ENCODE assay signal across 2 cellular contexts in the genomic region with DNA sequence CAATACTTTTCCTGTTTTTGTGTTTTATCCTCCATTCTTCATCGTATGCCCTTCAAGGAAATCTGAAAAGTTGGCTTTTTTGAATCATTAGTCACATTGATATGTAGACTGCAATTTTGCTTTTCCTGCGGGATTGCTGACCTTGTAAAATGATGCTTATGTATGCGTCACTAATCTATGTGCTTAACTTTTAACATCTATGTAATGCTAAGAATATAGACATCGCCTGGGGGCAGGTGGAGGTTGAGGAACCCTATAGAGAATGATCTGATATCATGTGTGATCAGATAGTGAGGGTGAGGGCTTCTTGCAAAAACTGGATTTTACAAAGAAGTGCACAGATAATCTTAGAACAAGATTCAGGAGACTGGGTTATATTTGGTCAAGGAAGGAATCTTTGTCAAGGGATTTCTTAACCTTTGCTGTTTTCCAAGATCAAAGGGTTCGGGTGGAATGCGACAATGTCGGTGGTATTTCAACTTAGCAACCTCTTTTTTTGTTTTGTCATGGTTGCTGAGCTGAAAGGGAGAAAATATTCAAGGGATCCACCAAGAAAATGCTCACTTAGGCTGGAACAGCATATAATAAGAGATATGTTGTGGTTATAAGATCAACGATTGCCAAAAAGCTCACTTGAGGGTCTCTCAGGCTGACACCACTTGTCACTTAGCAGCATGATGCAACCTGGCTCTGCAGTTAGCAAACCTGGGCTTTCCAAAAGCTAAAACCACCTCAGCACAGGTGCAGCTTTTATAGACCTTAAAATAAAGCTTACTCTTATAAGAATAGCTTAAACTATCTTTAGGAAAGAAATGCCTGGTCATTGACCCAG.
A peak's percentile ranks its signal among the peaks of the same experiment; 100 is the strongest.
TF ChIP-seq lines count a peak whose summit lies in the region.

No MANE protein-coding gene starts in this region.

TF ChIP-seq in GM23338, 12 proteins besides CTCF, POLR2A, EP300 and RAD21 (continues in another document):
- TF ChIP-seq, protein P1, sequence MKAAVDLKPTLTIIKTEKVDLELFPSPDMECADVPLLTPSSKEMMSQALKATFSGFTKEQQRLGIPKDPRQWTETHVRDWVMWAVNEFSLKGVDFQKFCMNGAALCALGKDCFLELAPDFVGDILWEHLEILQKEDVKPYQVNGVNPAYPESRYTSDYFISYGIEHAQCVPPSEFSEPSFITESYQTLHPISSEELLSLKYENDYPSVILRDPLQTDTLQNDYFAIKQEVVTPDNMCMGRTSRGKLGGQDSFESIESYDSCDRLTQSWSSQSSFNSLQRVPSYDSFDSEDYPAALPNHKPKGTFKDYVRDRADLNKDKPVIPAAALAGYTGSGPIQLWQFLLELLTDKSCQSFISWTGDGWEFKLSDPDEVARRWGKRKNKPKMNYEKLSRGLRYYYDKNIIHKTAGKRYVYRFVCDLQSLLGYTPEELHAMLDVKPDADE (IDR thresholded peaks at IDR 0.05), result no peak
- TF ChIP-seq, protein P2, sequence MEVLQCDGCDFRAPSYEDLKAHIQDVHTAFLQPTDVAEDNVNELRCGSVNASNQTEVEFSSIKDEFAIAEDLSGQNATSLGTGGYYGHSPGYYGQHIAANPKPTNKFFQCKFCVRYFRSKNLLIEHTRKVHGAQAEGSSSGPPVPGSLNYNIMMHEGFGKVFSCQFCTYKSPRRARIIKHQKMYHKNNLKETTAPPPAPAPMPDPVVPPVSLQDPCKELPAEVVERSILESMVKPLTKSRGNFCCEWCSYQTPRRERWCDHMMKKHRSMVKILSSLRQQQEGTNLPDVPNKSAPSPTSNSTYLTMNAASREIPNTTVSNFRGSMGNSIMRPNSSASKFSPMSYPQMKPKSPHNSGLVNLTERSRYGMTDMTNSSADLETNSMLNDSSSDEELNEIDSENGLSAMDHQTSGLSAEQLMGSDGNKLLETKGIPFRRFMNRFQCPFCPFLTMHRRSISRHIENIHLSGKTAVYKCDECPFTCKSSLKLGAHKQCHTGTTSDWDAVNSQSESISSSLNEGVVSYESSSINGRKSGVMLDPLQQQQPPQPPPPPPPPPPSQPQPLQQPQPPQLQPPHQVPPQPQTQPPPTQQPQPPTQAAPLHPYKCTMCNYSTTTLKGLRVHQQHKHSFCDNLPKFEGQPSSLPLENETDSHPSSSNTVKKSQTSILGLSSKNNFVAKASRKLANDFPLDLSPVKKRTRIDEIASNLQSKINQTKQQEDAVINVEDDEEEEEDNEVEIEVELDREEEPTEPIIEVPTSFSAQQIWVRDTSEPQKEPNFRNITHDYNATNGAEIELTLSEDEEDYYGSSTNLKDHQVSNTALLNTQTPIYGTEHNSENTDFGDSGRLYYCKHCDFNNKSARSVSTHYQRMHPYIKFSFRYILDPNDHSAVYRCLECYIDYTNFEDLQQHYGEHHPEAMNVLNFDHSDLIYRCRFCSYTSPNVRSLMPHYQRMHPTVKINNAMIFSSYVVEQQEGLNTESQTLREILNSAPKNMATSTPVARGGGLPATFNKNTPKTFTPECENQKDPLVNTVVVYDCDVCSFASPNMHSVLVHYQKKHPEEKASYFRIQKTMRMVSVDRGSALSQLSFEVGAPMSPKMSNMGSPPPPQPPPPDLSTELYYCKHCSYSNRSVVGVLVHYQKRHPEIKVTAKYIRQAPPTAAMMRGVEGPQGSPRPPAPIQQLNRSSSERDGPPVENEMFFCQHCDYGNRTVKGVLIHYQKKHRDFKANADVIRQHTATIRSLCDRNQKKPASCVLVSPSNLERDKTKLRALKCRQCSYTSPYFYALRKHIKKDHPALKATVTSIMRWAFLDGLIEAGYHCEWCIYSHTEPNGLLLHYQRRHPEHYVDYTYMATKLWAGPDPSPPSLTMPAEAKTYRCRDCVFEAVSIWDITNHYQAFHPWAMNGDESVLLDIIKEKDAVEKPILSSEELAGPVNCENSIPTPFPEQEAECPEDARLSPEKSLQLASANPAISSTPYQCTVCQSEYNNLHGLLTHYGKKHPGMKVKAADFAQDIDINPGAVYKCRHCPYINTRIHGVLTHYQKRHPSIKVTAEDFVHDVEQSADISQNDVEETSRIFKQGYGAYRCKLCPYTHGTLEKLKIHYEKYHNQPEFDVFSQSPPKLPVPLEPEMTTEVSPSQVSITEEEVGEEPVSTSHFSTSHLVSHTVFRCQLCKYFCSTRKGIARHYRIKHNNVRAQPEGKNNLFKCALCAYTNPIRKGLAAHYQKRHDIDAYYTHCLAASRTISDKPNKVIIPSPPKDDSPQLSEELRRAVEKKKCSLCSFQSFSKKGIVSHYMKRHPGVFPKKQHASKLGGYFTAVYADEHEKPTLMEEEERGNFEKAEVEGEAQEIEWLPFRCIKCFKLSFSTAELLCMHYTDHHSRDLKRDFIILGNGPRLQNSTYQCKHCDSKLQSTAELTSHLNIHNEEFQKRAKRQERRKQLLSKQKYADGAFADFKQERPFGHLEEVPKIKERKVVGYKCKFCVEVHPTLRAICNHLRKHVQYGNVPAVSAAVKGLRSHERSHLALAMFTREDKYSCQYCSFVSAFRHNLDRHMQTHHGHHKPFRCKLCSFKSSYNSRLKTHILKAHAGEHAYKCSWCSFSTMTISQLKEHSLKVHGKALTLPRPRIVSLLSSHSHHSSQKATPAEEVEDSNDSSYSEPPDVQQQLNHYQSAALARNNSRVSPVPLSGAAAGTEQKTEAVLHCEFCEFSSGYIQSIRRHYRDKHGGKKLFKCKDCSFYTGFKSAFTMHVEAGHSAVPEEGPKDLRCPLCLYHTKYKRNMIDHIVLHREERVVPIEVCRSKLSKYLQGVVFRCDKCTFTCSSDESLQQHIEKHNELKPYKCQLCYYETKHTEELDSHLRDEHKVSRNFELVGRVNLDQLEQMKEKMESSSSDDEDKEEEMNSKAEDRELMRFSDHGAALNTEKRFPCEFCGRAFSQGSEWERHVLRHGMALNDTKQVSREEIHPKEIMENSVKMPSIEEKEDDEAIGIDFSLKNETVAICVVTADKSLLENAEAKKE (CRISPR knock-in tag; IDR thresholded peaks at IDR 0.05), result no peak
- TF ChIP-seq POLR2AphosphoS5 (IDR thresholded peaks at IDR 0.05; ENCODE audit: low read depth) (no peak), NANOG (IDR thresholded peaks at IDR 0.05; ENCODE audit: borderline replicate concordance) (no peak), STAT1 (IDR thresholded peaks at IDR 0.05; ENCODE audit: unreplicated experiment) (no peak), EZH2 (IDR thresholded peaks at IDR 0.05; ENCODE audit: low read depth, unreplicated experiment) (no peak)
- TF ChIP-seq, protein P3, sequence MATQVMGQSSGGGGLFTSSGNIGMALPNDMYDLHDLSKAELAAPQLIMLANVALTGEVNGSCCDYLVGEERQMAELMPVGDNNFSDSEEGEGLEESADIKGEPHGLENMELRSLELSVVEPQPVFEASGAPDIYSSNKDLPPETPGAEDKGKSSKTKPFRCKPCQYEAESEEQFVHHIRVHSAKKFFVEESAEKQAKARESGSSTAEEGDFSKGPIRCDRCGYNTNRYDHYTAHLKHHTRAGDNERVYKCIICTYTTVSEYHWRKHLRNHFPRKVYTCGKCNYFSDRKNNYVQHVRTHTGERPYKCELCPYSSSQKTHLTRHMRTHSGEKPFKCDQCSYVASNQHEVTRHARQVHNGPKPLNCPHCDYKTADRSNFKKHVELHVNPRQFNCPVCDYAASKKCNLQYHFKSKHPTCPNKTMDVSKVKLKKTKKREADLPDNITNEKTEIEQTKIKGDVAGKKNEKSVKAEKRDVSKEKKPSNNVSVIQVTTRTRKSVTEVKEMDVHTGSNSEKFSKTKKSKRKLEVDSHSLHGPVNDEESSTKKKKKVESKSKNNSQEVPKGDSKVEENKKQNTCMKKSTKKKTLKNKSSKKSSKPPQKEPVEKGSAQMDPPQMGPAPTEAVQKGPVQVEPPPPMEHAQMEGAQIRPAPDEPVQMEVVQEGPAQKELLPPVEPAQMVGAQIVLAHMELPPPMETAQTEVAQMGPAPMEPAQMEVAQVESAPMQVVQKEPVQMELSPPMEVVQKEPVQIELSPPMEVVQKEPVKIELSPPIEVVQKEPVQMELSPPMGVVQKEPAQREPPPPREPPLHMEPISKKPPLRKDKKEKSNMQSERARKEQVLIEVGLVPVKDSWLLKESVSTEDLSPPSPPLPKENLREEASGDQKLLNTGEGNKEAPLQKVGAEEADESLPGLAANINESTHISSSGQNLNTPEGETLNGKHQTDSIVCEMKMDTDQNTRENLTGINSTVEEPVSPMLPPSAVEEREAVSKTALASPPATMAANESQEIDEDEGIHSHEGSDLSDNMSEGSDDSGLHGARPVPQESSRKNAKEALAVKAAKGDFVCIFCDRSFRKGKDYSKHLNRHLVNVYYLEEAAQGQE (IDR thresholded peaks at IDR 0.05; ENCODE audit: unreplicated experiment), result no peak

TF ChIP-seq in GM12878, 131 proteins besides CTCF, POLR2A, EP300 and RAD21:
- no peak for TF ChIP-seq ZNF384 (IDR thresholded peaks at IDR 0.05; ENCODE audit: borderline replicate concordance, low read depth, low read length)
- TF ChIP-seq RUNX3 (IDR thresholded peaks at IDR 0.05; ENCODE audit: low read length), result peak; percentile 9; the same call in 1 of the 2 replicates
